ENCODE assay signal across 8 cellular contexts in the genomic region with DNA sequence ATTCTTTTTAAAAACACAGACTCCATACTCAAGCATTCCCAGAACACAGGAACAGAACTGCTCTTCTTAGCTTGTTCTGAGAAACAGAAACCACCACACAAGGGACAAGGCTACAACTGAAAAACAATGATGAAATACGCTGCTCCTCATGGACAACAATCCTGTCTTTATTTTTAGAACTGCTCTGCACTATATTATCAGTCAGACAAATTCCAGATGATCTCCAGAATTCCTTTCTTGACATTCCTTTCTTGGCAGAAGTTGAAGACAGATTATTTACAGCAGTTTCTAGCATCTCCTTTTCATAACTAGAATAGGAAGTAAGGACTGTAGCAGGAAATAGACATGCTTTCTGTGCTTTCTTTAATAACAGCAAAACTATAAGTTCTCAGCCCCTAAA. TPM values are rescaled to one million over a fixed set of nuclear protein-coding genes. Genes with fewer than 3 reads are reported as not detected.
DNase-seq lines count a peak whose midpoint lies in the region; ATAC-seq, FAIRE-seq and TF ChIP-seq lines count a peak whose summit lies in the region.

No MANE protein-coding gene starts in this region.

- peak overlapping the region; percentile 62 for H3K4me3 Mint-ChIP-seq in CD4-positive, alpha-beta T cell
- peak overlapping the region; percentile 67 for H3K4me3 Mint-ChIP-seq in osteocyte (ENCODE audit: unreplicated experiment)

- peak overlapping the region; percentile 14 for H2AFZ ChIP-seq in endothelial cell of umbilical vein (ENCODE audit: low read depth, low read length)

- peak; percentile 40 for FAIRE-seq in endothelial cell of umbilical vein (lab: Jason Lieb, UNC)

- peaks cover 5% of the 10 kb centered on the region for H3K79me2 ChIP-seq in endothelial cell of umbilical vein (ENCODE audit: control insufficient read depth, insufficient read depth, low read length)

- H3K27me3 Mint-ChIP-seq in CD4-positive, alpha-beta T cell: no peaks in the 10 kb centered on the region
- no peaks in the 10 kb centered on the region for H3K27me3 Mint-ChIP-seq in osteocyte (ENCODE audit: unreplicated experiment)

- no peaks in the 10 kb centered on the region for H3K9me3 ChIP-seq in CD4-positive, alpha-beta T cell (ENCODE audit: control insufficient read depth, low read length)
- H3K9me3 ChIP-seq in endothelial cell of umbilical vein (replicated peaks; ENCODE audit: control insufficient read depth, insufficient read depth, low read length): no peaks in the 10 kb centered on the region

- intact Hi-C loops in CD4-positive, alpha-beta T cell (cut with DNase I, micrococcal nuclease): no loop called here
- intact Hi-C loops in endothelial cell of umbilical vein (cut with micrococcal nuclease): loop anchor here (10.0 kb wide), 1 partner anchor 1082 kb away; no protein-coding TSS in a partner anchor

- DNase-seq in CD4-positive, alpha-beta T cell: no peak
- peak; percentile 84 for DNase-seq in OCI-M1 (lab: John Stamatoyannopoulos, UW)
- DNase-seq in endothelial cell of umbilical vein (ENCODE audit: low read depth, low spot score): peak; percentile 64
- no peak for DNase-seq in osteocyte (ENCODE audit: extremely low spot score, unreplicated experiment)
- DNase-seq in kidney glomerular epithelial cell (lab: John Stamatoyannopoulos, UW): no peak
- DNase-seq in stimulated activated CD4-positive, alpha-beta T cell treated with anti-CD3 and anti-CD28 coated beads, Interleukin-4, amount 100 ng/mL, for 1 hour: no peak
- no peak for DNase-seq in NCI-H2196 (lab: John Stamatoyannopoulos, UW; ENCODE audit: unreplicated experiment)

- peak overlapping the region in 1 of 3 experiments; percentile 37 for H3K4me3 ChIP-seq in endothelial cell of umbilical vein (replicated peaks in 1 of 3; ENCODE audit: insufficient read depth in 1 of 3, low read depth in 1 of 3, low read length in 3 of 3)

- peak overlapping the region; percentile 50 for H3K9ac ChIP-seq in endothelial cell of umbilical vein (replicated peaks; ENCODE audit: extremely low read depth, insufficient read depth, low read length)

- H3K4me2 ChIP-seq in endothelial cell of umbilical vein (ENCODE audit: insufficient read depth, low read length): peak overlapping the region; percentile 62

- no peaks in the 10 kb centered on the region for H4K20me1 ChIP-seq in endothelial cell of umbilical vein (replicated peaks; ENCODE audit: control insufficient read depth, extremely low read depth, insufficient read depth, low read length)

- peaks cover 23% of the 10 kb centered on the region for H3K4me1 Mint-ChIP-seq in CD4-positive, alpha-beta T cell (ENCODE audit: low read depth)
- peaks cover 10% of the 10 kb centered on the region for H3K4me1 Mint-ChIP-seq in osteocyte (ENCODE audit: unreplicated experiment)

- dilution Hi-C loops in endothelial cell of umbilical vein (cut with MboI; ENCODE audit: extremely low pct_ligation_motif_present, low sequenced_read_pairs): no loop called here

- H3K4me1 ChIP-seq in endothelial cell of umbilical vein (ENCODE audit: control insufficient read depth, extremely low read depth, insufficient read depth, low read length): peaks cover 38% of the 10 kb centered on the region

- ATAC-seq in CD4-positive, alpha-beta T cell (ENCODE audit: poor library complexity): no peak
- ATAC-seq in GM21737 (IDR thresholded peaks at IDR 0.05; ENCODE audit: unreplicated experiment): no peak

- peaks cover 52% of the 10 kb centered on the region for H3K36me3 Mint-ChIP-seq in CD4-positive, alpha-beta T cell (ENCODE audit: low read depth)
- H3K36me3 Mint-ChIP-seq in osteocyte (ENCODE audit: unreplicated experiment): peaks cover 12% of the 10 kb centered on the region

- H3K27ac ChIP-seq in CD4-positive, alpha-beta T cell (ENCODE audit: low read depth, low read length): no peak overlapping the region
- peak overlapping the region; percentile 70 for H3K27ac ChIP-seq in endothelial cell of umbilical vein (ENCODE audit: insufficient read depth, low read depth, low read length)

- no peak for TF ChIP-seq CTCF in CD4-positive, alpha-beta T cell (IDR thresholded peaks at IDR 0.05)
- TF ChIP-seq CTCF in endothelial cell of umbilical vein (IDR thresholded peaks at IDR 0.05; ENCODE audit: extremely low read depth in 1 of 2, insufficient read depth in 1 of 2, low read depth in 1 of 2, low read length in 2 of 2) (no peak), osteocyte (IDR thresholded peaks at IDR 0.05) (no peak)

- no peaks in the 10 kb centered on the region for H3K27me3 ChIP-seq in CD4-positive, alpha-beta T cell (ENCODE audit: control insufficient read depth, insufficient read depth, low read length)
- no peaks in the 10 kb centered on the region for H3K27me3 ChIP-seq in endothelial cell of umbilical vein (ENCODE audit: control insufficient read depth in 2 of 2, insufficient read depth in 2 of 2, low read length in 2 of 2)

- no peak for TF ChIP-seq POLR2A in endothelial cell of umbilical vein (IDR thresholded peaks at IDR 0.05; ENCODE audit: low read depth, low read length)

- BruUV-seq in endothelial cell of umbilical vein (replicated peaks; lab: Mats Ljungman, UMichigan): no TSS peak

- peak overlapping the region; percentile 58 for H3K27ac Mint-ChIP-seq in CD4-positive, alpha-beta T cell
- H3K27ac Mint-ChIP-seq in osteocyte (ENCODE audit: unreplicated experiment): peak overlapping the region; percentile 81

- H3K9me3 Mint-ChIP-seq in CD4-positive, alpha-beta T cell: no peaks in the 10 kb centered on the region
- no peaks in the 10 kb centered on the region for H3K9me3 Mint-ChIP-seq in osteocyte (ENCODE audit: unreplicated experiment)

- POLR2A ChIA-PET in CD4-positive, alpha-beta T cell (lab: Charles Lee): no interaction called here
- POLR2A ChIA-PET in endothelial cell of umbilical vein (lab: Charles Lee): no interaction called here

- peaks cover 0 to 2% of the 10 kb centered on the region in 2 experiments for H3K36me3 ChIP-seq in endothelial cell of umbilical vein (ENCODE audit: control insufficient read depth in 2 of 2, extremely low read depth in 1 of 2, insufficient read depth in 2 of 2, low read length in 2 of 2)

- no peaks in the 10 kb centered on the region for H3K9me1 ChIP-seq in endothelial cell of umbilical vein (replicated peaks; ENCODE audit: control insufficient read depth, extremely low read depth, insufficient read depth, low read length)

- CTCF ChIA-PET in CD4-positive, alpha-beta T cell (lab: Charles Lee): interaction anchor here (0.7 kb wide), 1 partner anchor 18 kb away, joined by 3 read pairs; no protein-coding TSS in a partner anchor
- CTCF ChIA-PET in endothelial cell of umbilical vein (lab: Charles Lee): interaction anchor here (1.6 to 2.4 kb wide), 3 partner anchors 9 to 120 kb away, joined by 3 to 15 read pairs (median 7); no protein-coding TSS in a partner anchor

TF ChIP-seq in endothelial cell of umbilical vein, 7 proteins besides CTCF, POLR2A, EP300 and RAD21:
- no peak for TF ChIP-seq MYC (IDR thresholded peaks at IDR 0.05; ENCODE audit: low read depth, low read length)
TF ChIP-seq in endothelial cell of umbilical vein: peak in this region for 0.

RNA-seq across cellular contexts. Expression of a gene that starts 36.1 kb away (rescaled TPM):
- 10 to 100 TPM; 15.3 to 16.7 TPM for total RNA-seq in CD4-positive, alpha-beta T cell
- total RNA-seq in endothelial cell of umbilical vein: 64.6 and 71.9 TPM in 2 replicates
- 4.6 and 6.6 TPM in 2 replicates for polyA plus RNA-seq in endothelial cell of umbilical vein
- 13.2 and 13.5 TPM in 2 replicates for polyA plus RNA-seq in endothelial cell of umbilical vein (2011; cell fraction: cytosol; rRNA removed)
- polyA plus RNA-seq in endothelial cell of umbilical vein (2011; cell fraction: nucleus; rRNA removed): 15.0 and 21.8 TPM in 2 replicates
- 60.4 and 88.5 TPM in 2 replicates for polyA plus RNA-seq in endothelial cell of umbilical vein (2012)
- 19.8 and 21.8 TPM in 2 replicates for polyA minus RNA-seq in endothelial cell of umbilical vein
- polyA minus RNA-seq in endothelial cell of umbilical vein (2011; cell fraction: cytosol; rRNA and poly(A)+ RNA removed): not detected
- 39.5 and 44.4 TPM in 2 replicates for polyA minus RNA-seq in endothelial cell of umbilical vein (2011; cell fraction: nucleus; rRNA and poly(A)+ RNA removed)
- 35.3 and 39.1 TPM in 2 replicates for total RNA-seq in osteocyte

Comparison
In these comparisons a context has a peak if more than half of its experiments do, and no peak if none do; other contexts are left out.
1. DNase-seq: peak in OCI-M1 (single experiment) and endothelial cell of umbilical vein (single experiment); none in CD4-positive, alpha-beta T cell (0 of 10), osteocyte (single experiment), kidney glomerular epithelial cell (single experiment), stimulated activated CD4-positive, alpha-beta T cell treated with anti-CD3 and anti-CD28 coated beads, Interleukin-4, amount 100 ng/mL, for 1 hour (single experiment) and NCI-H2196 (single experiment).